ENCODE assay signal across 8 cellular contexts in genomic region chr16:89949121-89949742, GRCh38. TPM values are rescaled to one million over a fixed set of nuclear protein-coding genes. Genes with fewer than 3 reads are reported as not detected.
DNase-seq lines count a peak whose midpoint lies in the region; ATAC-seq and TF ChIP-seq lines count a peak whose summit lies in the region.

No MANE protein-coding gene starts in this region.

- H3K14ac ChIP-seq in H9 (ENCODE audit: insufficient read depth, low read length): peak overlapping the region; percentile 24; the same call in 1 of the 2 replicates

- H3K9ac ChIP-seq in H9 (ENCODE audit: extremely low read depth, insufficient read length, low read length) (no peak overlapping the region), skeletal muscle tissue (ENCODE audit: low read depth in 1 of 3, low read length in 3 of 3) (peak overlapping the region in 2 of 3 donors; percentile 45 to 76)

- no peak overlapping the region for H2BK120ac ChIP-seq in H9 (ENCODE audit: low read depth, low read length, poor library complexity, severe bottlenecking)

- no peak overlapping the region for H4K8ac ChIP-seq in H9 (replicated peaks; ENCODE audit: insufficient read length, low read depth, low read length)

- ATAC-seq in WTC11 (no peak), HG02938 (IDR thresholded peaks at IDR 0.05; ENCODE audit: unreplicated experiment) (no peak), GM18502 (IDR thresholded peaks at IDR 0.05; ENCODE audit: poor library complexity, unreplicated experiment) (no peak), HG03025 (IDR thresholded peaks at IDR 0.05; ENCODE audit: low FRiP score, unreplicated experiment) (no peak)

- H4K91ac ChIP-seq in H9 (ENCODE audit: insufficient read length, low read depth, low read length): no peak overlapping the region

- no peak overlapping the region for H2AFZ ChIP-seq in H9 (ENCODE audit: low read length)

- no peak overlapping the region for H3K56ac ChIP-seq in H9 (ENCODE audit: insufficient read length, low read depth, low read length)

- DNase-seq in H9 (no peak), WTC11 (ENCODE audit: low spot score) (no peak), right atrium auricular region (ENCODE audit: low spot score) (no peak), NCI-H1105 treated with DMSO at 0.1 percent for 48 hours (lab: John Stamatoyannopoulos, UW) (no peak)

- H3K4me1 Mint-ChIP-seq in H9: peaks cover 0 to 8% of the 10 kb centered on the region in 2 experiments; a peak in 2 of 4 replicates
- peaks cover 6% of the 10 kb centered on the region; the same call in 1 of the 2 replicates for H3K4me1 Mint-ChIP-seq in WTC11

- peak overlapping the region; percentile 67 to 84 for H3K4me3 Mint-ChIP-seq in H9
- H3K4me3 Mint-ChIP-seq in WTC11: peak overlapping the region; percentile 75

- H4K20me1 ChIP-seq in H9 (ENCODE audit: control insufficient read depth, insufficient read depth, insufficient read length): no peaks in the 10 kb centered on the region

- no peak overlapping the region for H3K27ac ChIP-seq in H9 (ENCODE audit: insufficient read length, low read depth, low read length)
- H3K27ac ChIP-seq in right atrium auricular region: peak overlapping the region in 1 of 2 donors; percentile 58
- H3K27ac ChIP-seq in skeletal muscle tissue (ENCODE audit: low read depth, low read length): no peak overlapping the region

- H3K23me2 ChIP-seq in H9 (ENCODE audit: insufficient read length, low read depth, low read length, poor library complexity, severe bottlenecking): no peaks in the 10 kb centered on the region

- no peak overlapping the region for H3K27ac Mint-ChIP-seq in H9
- H3K27ac Mint-ChIP-seq in WTC11: no peak overlapping the region; the same call in 1 of the 2 replicates

- H2BK20ac ChIP-seq in H9 (ENCODE audit: low read depth, low read length, poor library complexity, severe bottlenecking): no peak overlapping the region

- H3K27me3 Mint-ChIP-seq in H9 (ENCODE audit: low read depth): peaks cover 45% of the 10 kb centered on the region
- peaks cover 47% of the 10 kb centered on the region for H3K27me3 Mint-ChIP-seq in WTC11 (ENCODE audit: low read depth)

- H2BK5ac ChIP-seq in H9 (ENCODE audit: insufficient read length, low read length): no peak overlapping the region

- peaks cover 0 to under 1% (median 0%) of the 10 kb centered on the region in 3 experiments; a peak in 1 of 7 replicates for H3K36me3 Mint-ChIP-seq in H9 (ENCODE audit: insufficient read depth in 1 of 3, low read depth in 3 of 3)
- no peaks in the 10 kb centered on the region for H3K36me3 Mint-ChIP-seq in WTC11

- CTCF ChIA-PET in WTC11 (lab: Charles Lee): interaction anchor here (0.7 to 4.4 kb wide), 6 partner anchors 27 to 71 kb away, joined by 3 to 17 read pairs (median 4); partner anchors contain the start of genes DBNDD1 and MC1R

- no peaks in the 10 kb centered on the region for H3K4me1 ChIP-seq in H9 (ENCODE audit: insufficient read depth, low read length)
- peaks cover 0 to 13% of the 10 kb centered on the region in 2 donors for H3K4me1 ChIP-seq in right atrium auricular region
- H3K4me1 ChIP-seq in skeletal muscle tissue (ENCODE audit: control insufficient read depth in 3 of 3, insufficient read depth in 3 of 3, low read length in 3 of 3): peaks cover 9 to 17% (median 14%) of the 10 kb centered on the region in 3 donors

- no peak for TF ChIP-seq CTCF in H9 (conservative IDR thresholded peaks at IDR 0.05)
- no peak for TF ChIP-seq CTCF in WTC11 (IDR thresholded peaks at IDR 0.05)
- TF ChIP-seq CTCF in right atrium auricular region (IDR thresholded peaks at IDR 0.05): no peak

- no peaks in the 10 kb centered on the region for H3K79me2 ChIP-seq in H9 (ENCODE audit: insufficient read depth, low read length)

- H3K4ac ChIP-seq in H9 (ENCODE audit: low read depth, low read length): no peak overlapping the region

- no peak overlapping the region for H2BK15ac ChIP-seq in H9 (ENCODE audit: low read depth, low read length)

- H3K4me3 ChIP-seq in right atrium auricular region (peak overlapping the region; percentile 41 to 62), skeletal muscle tissue (ENCODE audit: low read length in 3 of 3) (peak overlapping the region in 2 of 3 donors; percentile 62 to 63)

- no CpG with 5 or more reads among the region's 55 CpGs for WGBS in H9 (ENCODE audit: extremely low coverage, insufficient read length, low lambda C conversion rate)

- H4K5ac ChIP-seq in H9 (ENCODE audit: insufficient read length, low read depth, low read length): no peak overlapping the region

- POLR2A ChIA-PET in WTC11 (lab: Charles Lee): no interaction called here

- H3T11ph ChIP-seq in H9 (ENCODE audit: low read length): no peak overlapping the region

- no peak overlapping the region for H3K23ac ChIP-seq in H9 (ENCODE audit: insufficient read length, low read depth, low read length)

- H3K36me3 ChIP-seq in right atrium auricular region (no peaks in the 10 kb centered on the region), skeletal muscle tissue (ENCODE audit: control insufficient read depth in 3 of 3, insufficient read depth in 3 of 3, low read length in 3 of 3) (peaks cover 0 to 3% (median 0%) of the 10 kb centered on the region in 3 donors)

- H3K9me3 ChIP-seq in H9 (ENCODE audit: control insufficient read depth, low read depth, low read length): no peaks in the 10 kb centered on the region
- no peaks in the 10 kb centered on the region for H3K9me3 ChIP-seq in right atrium auricular region
- H3K9me3 ChIP-seq in skeletal muscle tissue (ENCODE audit: control insufficient read depth in 3 of 3, low read length in 3 of 3): no peaks in the 10 kb centered on the region

- H3K9me3 Mint-ChIP-seq in H9 (peaks cover 0 to 4% of the 10 kb centered on the region in 2 experiments; a peak in 3 of 5 replicates), WTC11 (no peaks in the 10 kb centered on the region)

- no peak overlapping the region for H3K18ac ChIP-seq in H9 (ENCODE audit: insufficient read length, low read depth, low read length)

- no peaks in the 10 kb centered on the region for H3K79me1 ChIP-seq in H9 (ENCODE audit: insufficient read depth, low read depth, low read length, poor library complexity, severe bottlenecking)

- H2AK5ac ChIP-seq in H9 (ENCODE audit: insufficient read length, low read length): no peak overlapping the region

- no peak overlapping the region for H2BK12ac ChIP-seq in H9 (ENCODE audit: insufficient read length, low read depth, low read length)

- peaks cover 8% of the 10 kb centered on the region; the same call in 1 of the 2 replicates for H3K27me3 ChIP-seq in H9 (ENCODE audit: insufficient read depth, low read length)
- H3K27me3 ChIP-seq in right atrium auricular region: no peaks in the 10 kb centered on the region
- H3K27me3 ChIP-seq in skeletal muscle tissue (ENCODE audit: control insufficient read depth in 3 of 3, insufficient read depth in 3 of 3, low read length in 3 of 3): peaks cover 0 to 4% (median 0%) of the 10 kb centered on the region in 3 donors

- peak overlapping the region; percentile 22 for H3K4me2 ChIP-seq in H9 (ENCODE audit: insufficient read depth, insufficient read length, low read length)

TF ChIP-seq in WTC11, 78 proteins besides CTCF, POLR2A, EP300 and RAD21:
- TF ChIP-seq, protein P1, sequence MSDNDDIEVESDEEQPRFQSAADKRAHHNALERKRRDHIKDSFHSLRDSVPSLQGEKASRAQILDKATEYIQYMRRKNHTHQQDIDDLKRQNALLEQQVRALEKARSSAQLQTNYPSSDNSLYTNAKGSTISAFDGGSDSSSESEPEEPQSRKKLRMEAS (CRISPR knock-in tag; IDR thresholded peaks at IDR 0.05): no peak
- TF ChIP-seq CBFB (CRISPR knock-in tag; IDR thresholded peaks at IDR 0.05; ENCODE audit: low read depth) (no peak), SP1 (CRISPR knock-in tag; conservative IDR thresholded peaks at IDR 0.05) (no peak), IRF2 (CRISPR knock-in tag; IDR thresholded peaks at IDR 0.05; ENCODE audit: borderline replicate concordance, low read depth) (no peak), RELA (CRISPR knock-in tag; IDR thresholded peaks at IDR 0.05; ENCODE audit: borderline replicate concordance) (no peak), SMAD4 (CRISPR knock-in tag; IDR thresholded peaks at IDR 0.05) (no peak), TEAD4 (CRISPR knock-in tag; IDR thresholded peaks at IDR 0.05) (no peak), MXD4 (CRISPR knock-in tag; IDR thresholded peaks at IDR 0.05; ENCODE audit: borderline replicate concordance) (no peak), NFATC4 (CRISPR knock-in tag; IDR thresholded peaks at IDR 0.05) (no peak)
- TF ChIP-seq, protein P2, sequence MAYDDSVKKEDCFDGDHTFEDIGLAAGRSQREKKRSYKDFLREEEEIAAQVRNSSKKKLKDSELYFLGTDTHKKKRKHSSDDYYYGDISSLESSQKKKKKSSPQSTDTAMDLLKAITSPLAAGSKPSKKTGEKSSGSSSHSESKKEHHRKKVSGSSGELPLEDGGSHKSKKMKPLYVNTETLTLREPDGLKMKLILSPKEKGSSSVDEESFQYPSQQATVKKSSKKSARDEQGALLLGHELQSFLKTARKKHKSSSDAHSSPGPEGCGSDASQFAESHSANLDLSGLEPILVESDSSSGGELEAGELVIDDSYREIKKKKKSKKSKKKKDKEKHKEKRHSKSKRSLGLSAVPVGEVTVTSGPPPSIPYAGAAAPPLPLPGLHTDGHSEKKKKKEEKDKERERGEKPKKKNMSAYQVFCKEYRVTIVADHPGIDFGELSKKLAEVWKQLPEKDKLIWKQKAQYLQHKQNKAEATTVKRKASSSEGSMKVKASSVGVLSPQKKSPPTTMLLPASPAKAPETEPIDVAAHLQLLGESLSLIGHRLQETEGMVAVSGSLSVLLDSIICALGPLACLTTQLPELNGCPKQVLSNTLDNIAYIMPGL (CRISPR knock-in tag; IDR thresholded peaks at IDR 0.05): no peak
- TF ChIP-seq, protein P3, sequence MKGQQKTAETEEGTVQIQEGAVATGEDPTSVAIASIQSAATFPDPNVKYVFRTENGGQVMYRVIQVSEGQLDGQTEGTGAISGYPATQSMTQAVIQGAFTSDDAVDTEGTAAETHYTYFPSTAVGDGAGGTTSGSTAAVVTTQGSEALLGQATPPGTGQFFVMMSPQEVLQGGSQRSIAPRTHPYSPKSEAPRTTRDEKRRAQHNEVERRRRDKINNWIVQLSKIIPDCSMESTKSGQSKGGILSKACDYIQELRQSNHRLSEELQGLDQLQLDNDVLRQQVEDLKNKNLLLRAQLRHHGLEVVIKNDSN (CRISPR knock-in tag; IDR thresholded peaks at IDR 0.05): no peak

RNA-seq across cellular contexts. Expression of gene DEF8, which starts 0.7 kb away (rescaled TPM):
- total RNA-seq in H9 (2021) (53.3 and 55.8 TPM in 2 replicates), WTC11 (2021) (64.5 to 64.7 TPM (median 64.6 TPM) in 3 replicates), right atrium auricular region (10 to 100 TPM; 50.1 to 69.8 TPM), skeletal muscle tissue (22.4 TPM)

RNA-seq across cellular contexts. Expression of gene TUBB3, which starts 26.1 kb away (rescaled TPM):
- total RNA-seq in H9 (2021) (164 and 176 TPM in 2 replicates), WTC11 (2021) (150 to 209 TPM (median 163 TPM) in 3 replicates), right atrium auricular region (1 to 10 TPM; 2.2 to 6.4 TPM), skeletal muscle tissue (18.3 TPM)

RNA-seq across cellular contexts. Expression of gene MC1R, which starts 30.6 kb away (rescaled TPM):
- total RNA-seq in H9 (2021) (4.7 TPM in 2 replicates), WTC11 (2021) (3.4 to 3.8 TPM (median 3.5 TPM) in 3 replicates), right atrium auricular region (1 to 10 TPM in 1 of 2 donors, under 1 TPM in 1; 0.63 to 1.8 TPM), skeletal muscle tissue (0.52 TPM)
